Comparison of ENCODE assay signal across 14 cellular contexts in genomic region chr2:197183355-197183754, GRCh38.
DNase-seq lines count a peak whose midpoint lies in the region; ATAC-seq, FAIRE-seq and TF ChIP-seq lines count a peak whose summit lies in the region.
"Had no signal": no experiment of that assay in that cellular context is flagged by ENCODE, and none has a peak within 500 bp of the region (broad histone marks: within the 10 kb centered on the region; RNA-seq: fewer than 3 reads in every experiment).

No MANE protein-coding gene starts in this region.

- BruUV-seq in K562 (replicated peaks; lab: Mats Ljungman, UMichigan) = no TSS peak

- POLR2A ChIA-PET in K562 (lab: Yijun Ruan, JAX) = no interaction called here

- no peaks in the 10 kb centered on the region for H3K79me2 ChIP-seq in K562 (ENCODE audit: control insufficient read depth, insufficient read depth, low read length)

- TF ChIP-seq CTCF in K562 (IDR thresholded peaks at IDR 0.05 in 2 of 3, conservative IDR thresholded peaks at IDR 0.05 in 1 of 3; ENCODE audit: insufficient read depth in 2 of 3, low read depth in 1 of 3, low read length in 3 of 3) (no peak), sigmoid colon (IDR thresholded peaks at IDR 0.05) (no peak)

- no peak overlapping the region for H2AFZ ChIP-seq in K562 (ENCODE audit: low read depth, low read length)

- TF ChIP-seq EP300 in K562 (IDR thresholded peaks at IDR 0.05; ENCODE audit: low read length) (no peak), sigmoid colon (IDR thresholded peaks at IDR 0.05) (no peak)

- H3K4me3 ChIP-seq in K562 = no peak overlapping the region
- no peak overlapping the region for H3K4me3 ChIP-seq in sigmoid colon
- H3K4me3 ChIP-seq: stomach had no signal

- no peak for FAIRE-seq in K562 (lab: Jason Lieb, UNC)

- H3K27me3 Mint-ChIP-seq in activated naive CD4-positive, alpha-beta T cell treated with anti-CD3 and anti-CD28 coated beads, Interleukin-2, amount 50 U/mL, for 24 hours = no peaks in the 10 kb centered on the region
- no peaks in the 10 kb centered on the region for H3K27me3 Mint-ChIP-seq in activated naive CD4-positive, alpha-beta T cell treated with anti-CD3 and anti-CD28 coated beads for 36 hours (ENCODE audit: low read depth)
- H3K27me3 Mint-ChIP-seq in stimulated activated naive B cell treated with anti-CD40 and anti-IgM and Interleukin-4, amounts not matched to agents 10 μg/mL and 1 μg/mL and 100 μg/mL, for 72 hours = no peaks in the 10 kb centered on the region

- no peak overlapping the region for H3K4me3 Mint-ChIP-seq in activated naive CD4-positive, alpha-beta T cell treated with anti-CD3 and anti-CD28 coated beads, Interleukin-2, amount 50 U/mL, for 24 hours
- H3K4me3 Mint-ChIP-seq in activated naive CD4-positive, alpha-beta T cell treated with anti-CD3 and anti-CD28 coated beads for 36 hours = no peak overlapping the region
- H3K4me3 Mint-ChIP-seq in stimulated activated naive B cell treated with anti-CD40 and anti-IgM and Interleukin-4, amounts not matched to agents 10 μg/mL and 1 μg/mL and 100 μg/mL, for 72 hours = no peak overlapping the region

- H3K9me1 ChIP-seq in K562 (ENCODE audit: control insufficient read depth, insufficient read depth, low read length) = no peaks in the 10 kb centered on the region

- H3K9me3 ChIP-seq in K562 (replicated peaks; ENCODE audit: control insufficient read depth, insufficient read depth, low read depth, low read length) = no peaks in the 10 kb centered on the region
- no peaks in the 10 kb centered on the region for H3K9me3 ChIP-seq in sigmoid colon
- H3K9me3 ChIP-seq: stomach had no signal

- no peak for ATAC-seq in K562
- ATAC-seq in stimulated activated naive B cell treated with anti-CD40 and anti-IgM and Interleukin-4, amounts not matched to agents 10 μg/mL and 1 μg/mL and 100 μg/mL, for 72 hours (replicated peaks) = peak; percentile 46 to 63
- no peak for ATAC-seq in HG03175 (IDR thresholded peaks at IDR 0.05; ENCODE audit: unreplicated experiment)
- ATAC-seq: left ventricle myocardium superior had no signal

- H3K36me3 ChIP-seq in K562 (ENCODE audit: control insufficient read depth, insufficient read depth, low read length) (no peaks in the 10 kb centered on the region), sigmoid colon (no peaks in the 10 kb centered on the region)

- H3K27ac Mint-ChIP-seq in activated naive CD4-positive, alpha-beta T cell treated with anti-CD3 and anti-CD28 coated beads, Interleukin-2, amount 50 U/mL, for 24 hours = peak overlapping the region; percentile 33
- H3K27ac Mint-ChIP-seq in activated naive CD4-positive, alpha-beta T cell treated with anti-CD3 and anti-CD28 coated beads for 36 hours = no peak overlapping the region
- peak overlapping the region; percentile 4 for H3K27ac Mint-ChIP-seq in stimulated activated naive B cell treated with anti-CD40 and anti-IgM and Interleukin-4, amounts not matched to agents 10 μg/mL and 1 μg/mL and 100 μg/mL, for 72 hours

- DNase-seq in activated naive CD4-positive, alpha-beta T cell treated with anti-CD3 and anti-CD28 coated beads for 36 hours = no peak
- DNase-seq in NCI-H524 (lab: John Stamatoyannopoulos, UW) (peak; percentile 37 to 80), K562 (ENCODE audit: extremely low read depth in 1 of 4, low spot score in 3 of 4) (no peak), sigmoid colon (no peak)
- no peak for DNase-seq in stimulated activated naive B cell treated with anti-CD40 and anti-IgM and Interleukin-4, amounts not matched to agents 10 μg/mL and 1 μg/mL and 100 μg/mL, for 72 hours
- no peak for DNase-seq in stimulated activated CD4-positive, alpha-beta T cell treated with anti-CD3 and anti-CD28 coated beads, Interleukin-4, amount 100 ng/mL, for 24 hours
- DNase-seq: activated gamma-delta T cell, HCEC 1CT, left ventricle myocardium superior, NCI-H2171, SHP77, stomach had no signal

- H3K4me2 ChIP-seq in K562 (ENCODE audit: insufficient read depth, low read length) = no peak overlapping the region

- H3K9ac ChIP-seq in K562 (ENCODE audit: insufficient read depth in 1 of 2, low read depth in 2 of 2, low read length in 2 of 2) = no peak overlapping the region

- H3K9me3 Mint-ChIP-seq in activated naive CD4-positive, alpha-beta T cell treated with anti-CD3 and anti-CD28 coated beads, Interleukin-2, amount 50 U/mL, for 24 hours = no peaks in the 10 kb centered on the region
- H3K9me3 Mint-ChIP-seq in activated naive CD4-positive, alpha-beta T cell treated with anti-CD3 and anti-CD28 coated beads for 36 hours = no peaks in the 10 kb centered on the region
- no peaks in the 10 kb centered on the region for H3K9me3 Mint-ChIP-seq in stimulated activated naive B cell treated with anti-CD40 and anti-IgM and Interleukin-4, amounts not matched to agents 10 μg/mL and 1 μg/mL and 100 μg/mL, for 72 hours

- H3K4me1 Mint-ChIP-seq in activated naive CD4-positive, alpha-beta T cell treated with anti-CD3 and anti-CD28 coated beads, Interleukin-2, amount 50 U/mL, for 24 hours = peaks cover 92% of the 10 kb centered on the region
- H3K4me1 Mint-ChIP-seq in activated naive CD4-positive, alpha-beta T cell treated with anti-CD3 and anti-CD28 coated beads for 36 hours (ENCODE audit: low read depth) = peaks cover 73% of the 10 kb centered on the region
- H3K4me1 Mint-ChIP-seq in stimulated activated naive B cell treated with anti-CD40 and anti-IgM and Interleukin-4, amounts not matched to agents 10 μg/mL and 1 μg/mL and 100 μg/mL, for 72 hours = peaks cover 44 to 82% of the 10 kb centered on the region in 2 donors

- TF ChIP-seq POLR2A in K562 (conservative IDR thresholded peaks at IDR 0.05) (no peak), sigmoid colon (IDR thresholded peaks at IDR 0.05) (no peak)

- H3K27me3 ChIP-seq in K562 (ENCODE audit: control insufficient read depth in 2 of 2, insufficient read depth in 2 of 2, low read length in 2 of 2) (no peaks in the 10 kb centered on the region), sigmoid colon (no peaks in the 10 kb centered on the region)
- H3K27me3 ChIP-seq: stomach had no signal

- intact Hi-C loops in activated naive CD4-positive, alpha-beta T cell treated with anti-CD3 and anti-CD28 coated beads for 36 hours (cut with micrococcal nuclease) = no loop called here
- intact Hi-C loops in K562 (cut with micrococcal nuclease) = no loop called here
- intact Hi-C loops in sigmoid colon (cut with DNase I) = loop anchor here (5.0 kb wide), 1 partner anchor 66 kb away; no protein-coding TSS in a partner anchor

- in situ Hi-C loops in K562 (cut with MboI) = no loop called here

- CTCF ChIA-PET in activated naive CD4-positive, alpha-beta T cell treated with anti-CD3 and anti-CD28 coated beads for 36 hours (lab: Charles Lee) = interaction anchor here (0.6 to 7.7 kb wide), 5 partner anchors 8 to 70 kb away, joined by 3 to 56 read pairs (median 3); no protein-coding TSS in a partner anchor
- CTCF ChIA-PET in K562 (lab: Yijun Ruan, JAX; ENCODE audit: low intra/inter-chr PET ratio) = no interaction called here

- H3K27ac ChIP-seq in K562 (ENCODE audit: extremely low read depth, low read depth, low read length) = no peak overlapping the region
- no peak overlapping the region for H3K27ac ChIP-seq in sigmoid colon
- H3K27ac ChIP-seq: stomach had no signal

- no peak for TF ChIP-seq RAD21 in K562 (CRISPR knock-in tag; conservative IDR thresholded peaks at IDR 0.05 in 1 of 2, IDR thresholded peaks at IDR 0.05 in 1 of 2)

- H3K36me3 Mint-ChIP-seq in activated naive CD4-positive, alpha-beta T cell treated with anti-CD3 and anti-CD28 coated beads, Interleukin-2, amount 50 U/mL, for 24 hours = peaks cover 38% of the 10 kb centered on the region
- peaks cover 41% of the 10 kb centered on the region for H3K36me3 Mint-ChIP-seq in activated naive CD4-positive, alpha-beta T cell treated with anti-CD3 and anti-CD28 coated beads for 36 hours (ENCODE audit: low read depth)
- H3K36me3 Mint-ChIP-seq in stimulated activated naive B cell treated with anti-CD40 and anti-IgM and Interleukin-4, amounts not matched to agents 10 μg/mL and 1 μg/mL and 100 μg/mL, for 72 hours = peaks cover 56 to 68% of the 10 kb centered on the region in 2 donors

- H3K4me1 ChIP-seq in K562 (replicated peaks in 1 of 2; ENCODE audit: control insufficient read depth in 2 of 2, insufficient read depth in 2 of 2, low read length in 2 of 2) (no peaks in the 10 kb centered on the region), sigmoid colon (peaks cover 0 to 19% (median 16%) of the 10 kb centered on the region in 4 donors)

- H4K20me1 ChIP-seq in K562 (replicated peaks; ENCODE audit: control insufficient read depth, insufficient read depth, low read length) = no peaks in the 10 kb centered on the region

TF ChIP-seq in K562, 482 proteins besides CTCF, POLR2A, EP300 and RAD21:
- TF ChIP-seq TAF15 (IDR thresholded peaks at IDR 0.05; ENCODE audit: low read depth, low read length) = no peak
- no peak for TF ChIP-seq ZNF143 (CRISPR knock-in tag; IDR thresholded peaks at IDR 0.05)
- TF ChIP-seq FOSL1 (tag; conservative IDR thresholded peaks at IDR 0.05) = peak; percentile 54
- TF ChIP-seq, protein P1, sequence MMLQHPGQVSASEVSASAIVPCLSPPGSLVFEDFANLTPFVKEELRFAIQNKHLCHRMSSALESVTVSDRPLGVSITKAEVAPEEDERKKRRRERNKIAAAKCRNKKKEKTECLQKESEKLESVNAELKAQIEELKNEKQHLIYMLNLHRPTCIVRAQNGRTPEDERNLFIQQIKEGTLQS (IDR thresholded peaks at IDR 0.05) = 0 out of 2 replicates have a peak, but pooled peaks have one; percentile 16
- TF ChIP-seq, protein P1 (CRISPR knock-in tag; conservative IDR thresholded peaks at IDR 0.05) = no peak
- TF ChIP-seq CHD2 (IDR thresholded peaks at IDR 0.05; ENCODE audit: low read depth, low read length) = no peak
- no peak for TF ChIP-seq SLC30A9 (CRISPR knock-in tag; IDR thresholded peaks at IDR 0.05)
- TF ChIP-seq, protein P2, sequence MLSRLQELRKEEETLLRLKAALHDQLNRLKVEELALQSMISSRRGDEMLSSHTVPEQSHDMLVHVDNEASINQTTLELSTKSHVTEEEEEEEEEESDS (CRISPR knock-in tag; IDR thresholded peaks at IDR 0.05) = no peak
- TF ChIP-seq ETV5 (CRISPR knock-in tag; IDR thresholded peaks at IDR 0.05; ENCODE audit: low read depth) = no peak
- TF ChIP-seq, protein P3, sequence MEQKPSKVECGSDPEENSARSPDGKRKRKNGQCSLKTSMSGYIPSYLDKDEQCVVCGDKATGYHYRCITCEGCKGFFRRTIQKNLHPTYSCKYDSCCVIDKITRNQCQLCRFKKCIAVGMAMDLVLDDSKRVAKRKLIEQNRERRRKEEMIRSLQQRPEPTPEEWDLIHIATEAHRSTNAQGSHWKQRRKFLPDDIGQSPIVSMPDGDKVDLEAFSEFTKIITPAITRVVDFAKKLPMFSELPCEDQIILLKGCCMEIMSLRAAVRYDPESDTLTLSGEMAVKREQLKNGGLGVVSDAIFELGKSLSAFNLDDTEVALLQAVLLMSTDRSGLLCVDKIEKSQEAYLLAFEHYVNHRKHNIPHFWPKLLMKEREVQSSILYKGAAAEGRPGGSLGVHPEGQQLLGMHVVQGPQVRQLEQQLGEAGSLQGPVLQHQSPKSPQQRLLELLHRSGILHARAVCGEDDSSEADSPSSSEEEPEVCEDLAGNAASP (IDR thresholded peaks at IDR 0.05) = no peak

Comparison
In these comparisons a context has a peak if more than half of its experiments do, and no peak if none do; other contexts are left out.
1. DNase-seq: peak in NCI-H524 (2 of 2); none in activated naive CD4-positive, alpha-beta T cell treated with anti-CD3 and anti-CD28 coated beads for 36 hours (single experiment), K562 (0 of 4), stimulated activated naive B cell treated with anti-CD40 and anti-IgM and Interleukin-4, amounts not matched to agents 10 μg/mL and 1 μg/mL and 100 μg/mL, for 72 hours (single experiment), stimulated activated CD4-positive, alpha-beta T cell treated with anti-CD3 and anti-CD28 coated beads, Interleukin-4, amount 100 ng/mL, for 24 hours (single experiment) and sigmoid colon (single experiment).
2. ATAC-seq: peak in stimulated activated naive B cell treated with anti-CD40 and anti-IgM and Interleukin-4, amounts not matched to agents 10 μg/mL and 1 μg/mL and 100 μg/mL, for 72 hours (2 of 2); none in K562 (single experiment) and HG03175 (single experiment).